In the genomic region with DNA sequence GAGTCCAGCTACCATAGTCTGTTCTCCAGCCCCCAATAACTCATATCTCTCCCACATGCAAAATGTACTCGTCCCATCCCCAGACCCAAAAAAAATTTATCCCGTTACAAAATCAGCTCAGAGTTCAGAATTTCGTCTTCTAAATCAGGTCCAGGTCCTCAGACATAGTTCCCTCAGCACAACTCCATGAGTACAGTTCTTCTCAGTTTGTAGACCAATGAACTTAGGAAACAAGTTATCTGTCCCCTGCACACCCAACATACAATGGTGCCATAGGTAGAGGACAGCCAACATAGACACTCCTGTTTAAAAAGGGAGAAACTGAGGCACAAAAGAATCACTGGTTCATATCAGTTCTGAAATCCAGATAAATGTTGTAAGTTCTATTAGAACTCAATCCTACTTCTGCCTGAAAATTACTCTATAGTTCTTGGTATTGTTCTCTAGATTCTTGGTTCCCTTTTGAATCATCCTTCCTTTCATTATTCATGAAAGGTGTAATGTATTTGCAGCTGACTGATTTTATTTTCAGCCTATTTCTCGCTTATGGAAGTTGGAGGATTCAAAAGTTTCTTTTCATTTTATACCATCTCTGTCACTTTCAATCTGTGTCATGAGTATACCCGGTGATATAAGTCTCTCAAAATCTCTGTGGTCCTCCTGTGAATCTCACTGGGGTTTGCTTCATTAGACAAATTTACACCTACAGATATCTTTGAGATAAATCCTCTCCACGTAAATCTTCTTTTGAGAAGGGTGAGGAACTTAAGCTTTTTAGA, we compare ENCODE assay signal across 22 cellular contexts.
"Had no signal": no experiment of that assay in that cellular context is flagged by ENCODE, and none has a peak within 500 bp of the region (broad histone marks: within the 10 kb centered on the region; RNA-seq: fewer than 3 reads in every experiment).

No MANE protein-coding gene starts in this region.

- H3K4me3 Mint-ChIP-seq: naive thymus-derived CD4-positive, alpha-beta T cell; nephron progenitor cell had no signal

- H3K27ac Mint-ChIP-seq: naive thymus-derived CD4-positive, alpha-beta T cell; nephron progenitor cell had no signal

- DNase-seq: effector memory CD4-positive, alpha-beta T cell; esophagus squamous epithelium; foreskin fibroblast; glutamatergic neuron; islet precursor cell; mammary epithelial cell; naive thymus-derived CD4-positive, alpha-beta T cell; nephron progenitor cell; psoas muscle; retina; right lobe of liver; spleen; stimulated activated CD4-positive, alpha-beta T cell treated with anti-CD3 and anti-CD28 coated beads, Interleukin-2, amount 100 ng/mL, for 24 hours; stimulated activated CD4-positive, alpha-beta T cell treated with anti-CD3 and anti-CD28 coated beads, Interleukin-4, amount 100 ng/mL, for 4 hours; stimulated activated naive CD4-positive, alpha-beta T cell; upper lobe of right lung had no signal

- H3K36me3 ChIP-seq: esophagus squamous epithelium, gastroesophageal sphincter, right lobe of liver, spleen, tibial artery, upper lobe of right lung, vagina had no signal

- FAIRE-seq: endometrium had no signal

- H3K9me3 ChIP-seq: esophagus squamous epithelium, gastroesophageal sphincter, psoas muscle, right lobe of liver, spleen, tibial artery, upper lobe of right lung, vagina had no signal

- H3K27me3 ChIP-seq: esophagus squamous epithelium, gastroesophageal sphincter, right lobe of liver, tibial artery, upper lobe of right lung, vagina had no signal

- H3K36me3 Mint-ChIP-seq: naive thymus-derived CD4-positive, alpha-beta T cell had no signal

- H3K27ac ChIP-seq: epithelial cell of prostate, esophagus squamous epithelium, gastroesophageal sphincter, psoas muscle, right lobe of liver, spleen, tibial artery, upper lobe of right lung, vagina had no signal

- H3K4me3 ChIP-seq: esophagus squamous epithelium, gastroesophageal sphincter, psoas muscle, right lobe of liver, spleen, tibial artery, upper lobe of right lung, vagina had no signal

- H3K4me1 Mint-ChIP-seq: nephron progenitor cell had no signal

- H3K4me1 ChIP-seq: esophagus squamous epithelium, gastroesophageal sphincter, right lobe of liver, spleen, tibial artery, upper lobe of right lung had no signal

- ATAC-seq: left lobe of liver; naive thymus-derived CD4-positive, alpha-beta T cell; right lobe of liver; upper lobe of right lung had no signal
